In the genomic region with DNA sequence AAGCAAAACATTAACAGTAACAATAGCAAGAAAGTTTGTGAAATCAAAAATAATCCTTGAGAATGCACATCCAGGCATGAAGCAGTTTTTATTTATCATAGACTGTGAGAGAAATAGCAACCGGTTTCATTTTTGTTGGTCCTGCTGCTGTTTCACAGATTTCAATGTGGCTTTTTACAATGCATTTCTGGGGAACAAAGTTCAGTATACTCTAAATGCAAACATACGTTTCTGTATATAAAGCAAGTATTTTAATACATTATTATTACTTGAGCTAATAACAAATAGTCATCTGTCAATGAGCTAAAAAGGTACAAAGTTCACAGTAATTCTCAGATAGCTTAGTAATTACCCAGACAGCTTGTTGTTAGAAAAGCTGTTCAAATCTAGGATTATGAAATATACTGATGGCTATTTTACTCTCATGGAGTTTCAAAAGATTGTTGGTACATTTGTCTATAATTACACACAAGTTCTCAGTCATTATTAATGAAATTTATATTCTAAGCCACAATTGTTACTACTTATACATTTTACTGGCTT, we compare ENCODE assay signal across 26 cellular contexts. TPM values are rescaled to one million over a fixed set of nuclear protein-coding genes. Genes with fewer than 3 reads are reported as not detected.
A peak's percentile ranks its signal among the peaks of the same experiment; 100 is the strongest.
DNase-seq lines count a peak whose midpoint lies in the region; ATAC-seq and TF ChIP-seq lines count a peak whose summit lies in the region.
"Had no signal": no experiment of that assay in that cellular context is flagged by ENCODE, and none has a peak within 500 bp of the region (broad histone marks: within the 10 kb centered on the region; RNA-seq: fewer than 3 reads in every experiment).

No MANE protein-coding gene starts in this region.

- H3K4me3 Mint-ChIP-seq in CD8-positive, alpha-beta T cell: no peak overlapping the region
- H3K4me3 Mint-ChIP-seq: activated CD4-positive, alpha-beta memory T cell treated with anti-CD3 and anti-CD28 coated beads for 36 hours; activated naive CD4-positive, alpha-beta T cell treated with anti-CD3 and anti-CD28 coated beads, Interleukin-2, amount 10 ng/mL, durations not matched to agents 7 days and 5 days; stimulated activated naive CD8-positive, alpha-beta T cell treated with anti-CD3 and anti-CD28 coated beads, Interleukin-15, Interleukin-2, amounts not matched to agents 100 ng/mL and 50 ng/mL, for 24 hours had no signal

- no peaks in the 10 kb centered on the region for H3K9me3 Mint-ChIP-seq in CD8-positive, alpha-beta T cell
- H3K9me3 Mint-ChIP-seq: activated CD4-positive, alpha-beta memory T cell treated with anti-CD3 and anti-CD28 coated beads for 36 hours; activated naive CD4-positive, alpha-beta T cell treated with anti-CD3 and anti-CD28 coated beads, Interleukin-2, amount 10 ng/mL, durations not matched to agents 7 days and 5 days; stimulated activated naive CD8-positive, alpha-beta T cell treated with anti-CD3 and anti-CD28 coated beads, Interleukin-15, Interleukin-2, amounts not matched to agents 100 ng/mL and 50 ng/mL, for 24 hours had no signal

- H3K9me3 ChIP-seq in CD8-positive, alpha-beta T cell (ENCODE audit: low read length): no peaks in the 10 kb centered on the region
- H3K9me3 ChIP-seq in Loucy (ENCODE audit: insufficient read depth, low read depth, low read length) (no peaks in the 10 kb centered on the region), osteoblast (ENCODE audit: low read depth, low read length) (no peaks in the 10 kb centered on the region), thyroid gland (no peaks in the 10 kb centered on the region)
- H3K9me3 ChIP-seq: neutrophil, SJCRH30 had no signal

- TF ChIP-seq POLR2A in thyroid gland (IDR thresholded peaks at IDR 0.05): no peak

- intact Hi-C loops in CD8-positive, alpha-beta T cell (cut with DNase I, micrococcal nuclease): no loop called here
- intact Hi-C loops in thyroid gland (cut with DNase I): no loop called here

- H3K9me2 ChIP-seq in Loucy (replicated peaks; ENCODE audit: low read depth, low read length): no peaks in the 10 kb centered on the region

- no peak overlapping the region for H3K4me3 ChIP-seq in CD8-positive, alpha-beta T cell (ENCODE audit: low read depth, low read length)
- H3K4me3 ChIP-seq in Loucy (ENCODE audit: low read length, poor library complexity, severe bottlenecking) (no peak overlapping the region), osteoblast (ENCODE audit: insufficient read depth, low read length) (no peak overlapping the region), thyroid gland (replicated peaks in 1 of 3) (no peak overlapping the region)
- H3K4me3 ChIP-seq: SJCRH30 had no signal

- POLR2A ChIA-PET in CD8-positive, alpha-beta T cell (lab: Charles Lee): no interaction called here

- CTCF ChIA-PET in CD8-positive, alpha-beta T cell (lab: Charles Lee): no interaction called here

- no peak overlapping the region for H3K27ac ChIP-seq in CD8-positive, alpha-beta T cell (ENCODE audit: low read depth, low read length)
- H3K27ac ChIP-seq in osteoblast (ENCODE audit: low read depth, low read length) (peak overlapping the region; percentile 54), thyroid gland (no peak overlapping the region)
- H3K27ac ChIP-seq: C4-2B, neutrophil, SJCRH30 had no signal

- H3K27me3 ChIP-seq in CD8-positive, alpha-beta T cell (ENCODE audit: insufficient read depth, low read length): no peaks in the 10 kb centered on the region
- H3K27me3 ChIP-seq in Loucy (ENCODE audit: insufficient read depth, low read length, poor library complexity, severe bottlenecking) (no peaks in the 10 kb centered on the region), osteoblast (ENCODE audit: insufficient read depth, low read length) (no peaks in the 10 kb centered on the region), thyroid gland (no peaks in the 10 kb centered on the region)
- H3K27me3 ChIP-seq: neutrophil, SJCRH30 had no signal

- no peaks in the 10 kb centered on the region for H3K27me3 Mint-ChIP-seq in CD8-positive, alpha-beta T cell (ENCODE audit: low read depth)
- H3K27me3 Mint-ChIP-seq: activated CD4-positive, alpha-beta memory T cell treated with anti-CD3 and anti-CD28 coated beads for 36 hours; activated naive CD4-positive, alpha-beta T cell treated with anti-CD3 and anti-CD28 coated beads, Interleukin-2, amount 10 ng/mL, durations not matched to agents 7 days and 5 days; progenitor cell of endocrine pancreas; stimulated activated naive CD8-positive, alpha-beta T cell treated with anti-CD3 and anti-CD28 coated beads, Interleukin-15, Interleukin-2, amounts not matched to agents 100 ng/mL and 50 ng/mL, for 24 hours had no signal

- H3K9ac ChIP-seq in Loucy (ENCODE audit: low read depth, low read length, poor library complexity, severe bottlenecking): no peak overlapping the region

- 72 to 75% methylated on average over 2 of the region's 2 CpGs for WGBS in thyroid gland, 2 donors

- no peak overlapping the region for H2AFZ ChIP-seq in Loucy (ENCODE audit: low read length)
- H2AFZ ChIP-seq in osteoblast (ENCODE audit: low read length): no peak overlapping the region

- peak overlapping the region; percentile 40 for H3K4me2 ChIP-seq in Loucy (ENCODE audit: low read depth, low read length, poor library complexity, severe bottlenecking)
- peak overlapping the region; percentile 70 for H3K4me2 ChIP-seq in osteoblast (ENCODE audit: insufficient read depth, low read length)

- TF ChIP-seq CTCF in CD8-positive, alpha-beta T cell (IDR thresholded peaks at IDR 0.05): no peak
- no peak for TF ChIP-seq CTCF in Loucy (conservative IDR thresholded peaks at IDR 0.05; ENCODE audit: low read length)
- no peak for TF ChIP-seq CTCF in osteoblast (IDR thresholded peaks at IDR 0.05; ENCODE audit: extremely low read depth, low read depth, low read length)
- TF ChIP-seq CTCF in thyroid gland (IDR thresholded peaks at IDR 0.05): no peak

- peaks cover 2% of the 10 kb centered on the region for H3K4me1 Mint-ChIP-seq in CD8-positive, alpha-beta T cell (ENCODE audit: low read depth)
- H3K4me1 Mint-ChIP-seq: activated naive CD4-positive, alpha-beta T cell treated with anti-CD3 and anti-CD28 coated beads, Interleukin-2, amount 10 ng/mL, durations not matched to agents 7 days and 5 days had no signal

- H4K20me1 ChIP-seq in Loucy (ENCODE audit: insufficient read depth, low read length, poor library complexity, severe bottlenecking) (no peaks in the 10 kb centered on the region), osteoblast (ENCODE audit: insufficient read depth, low read length) (no peaks in the 10 kb centered on the region)

- no peaks in the 10 kb centered on the region for H3K4me1 ChIP-seq in CD8-positive, alpha-beta T cell (ENCODE audit: insufficient read depth, low read length)
- H3K4me1 ChIP-seq in Loucy (ENCODE audit: insufficient read depth, low read length, poor library complexity, severe bottlenecking) (peaks cover 12% of the 10 kb centered on the region), osteoblast (ENCODE audit: insufficient read depth, low read length) (peaks cover 6% of the 10 kb centered on the region), thyroid gland (peaks cover 0 to 19% of the 10 kb centered on the region in 2 donors)
- H3K4me1 ChIP-seq: SJCRH30 had no signal

- ATAC-seq in CD8-positive, alpha-beta T cell: no peak
- ATAC-seq: sciatic nerve had no signal

- H3K79me2 ChIP-seq in Loucy (ENCODE audit: insufficient read depth, low read length) (peaks cover 43% of the 10 kb centered on the region), osteoblast (ENCODE audit: insufficient read depth, low read length) (peaks cover 61% of the 10 kb centered on the region)

- no peaks in the 10 kb centered on the region for H3K36me3 Mint-ChIP-seq in CD8-positive, alpha-beta T cell
- H3K36me3 Mint-ChIP-seq: activated CD4-positive, alpha-beta memory T cell treated with anti-CD3 and anti-CD28 coated beads for 36 hours had no signal

- H3K27ac Mint-ChIP-seq in CD8-positive, alpha-beta T cell: peak overlapping the region; percentile 33
- H3K27ac Mint-ChIP-seq: activated CD4-positive, alpha-beta memory T cell treated with anti-CD3 and anti-CD28 coated beads for 36 hours; activated naive CD4-positive, alpha-beta T cell treated with anti-CD3 and anti-CD28 coated beads, Interleukin-2, amount 10 ng/mL, durations not matched to agents 7 days and 5 days; progenitor cell of endocrine pancreas; stimulated activated naive CD8-positive, alpha-beta T cell treated with anti-CD3 and anti-CD28 coated beads, Interleukin-15, Interleukin-2, amounts not matched to agents 100 ng/mL and 50 ng/mL, for 24 hours had no signal

- H3K36me3 ChIP-seq in CD8-positive, alpha-beta T cell (ENCODE audit: insufficient read depth, low read length): no peaks in the 10 kb centered on the region
- peaks cover 32% of the 10 kb centered on the region for H3K36me3 ChIP-seq in Loucy (ENCODE audit: insufficient read depth, low read length)
- no peaks in the 10 kb centered on the region for H3K36me3 ChIP-seq in osteoblast (ENCODE audit: insufficient read depth, low read length)
- no peaks in the 10 kb centered on the region for H3K36me3 ChIP-seq in thyroid gland
- H3K36me3 ChIP-seq: neutrophil had no signal

- DNase-seq in CD8-positive, alpha-beta T cell: no peak
- DNase-seq in fibroblast of peridontal ligament (ENCODE audit: extremely low read depth): peak; percentile 46
- no peak for DNase-seq in osteoblast (ENCODE audit: insufficient read length, low spot score, missing footprints)
- no peak for DNase-seq in NCI-H146 treated with DMSO at 0.1 percent for 48 hours (lab: John Stamatoyannopoulos, UW; ENCODE audit: unreplicated experiment)
- no peak for DNase-seq in LoVo (ENCODE audit: low spot score)
- no peak for DNase-seq in thyroid gland
- DNase-seq: activated CD4-positive, alpha-beta memory T cell treated with anti-CD3 and anti-CD28 coated beads for 36 hours; activated CD8-positive, alpha-beta memory T cell treated with anti-CD3 and anti-CD28 coated beads, Interleukin-2, amount 50 U/mL, for 48 hours; activated naive CD4-positive, alpha-beta T cell treated with anti-CD3 and anti-CD28 coated beads, Interleukin-2, amount 10 ng/mL, durations not matched to agents 7 days and 5 days; amniotic stem cell; Calu3; foreskin melanocyte; Kasumi-1; mesendoderm; NCI-H1092 treated with DMSO at 0.1 percent for 48 hours; NCI-H1930; NCI-H345; NCI-H774; SJCRH30; T-helper 1 cell had no signal

- no peaks in the 10 kb centered on the region for H3F3A ChIP-seq in Loucy (ENCODE audit: low read depth)

RNA-seq across cellular contexts. Expression of a gene that starts 50.8 kb away (rescaled TPM):
- total RNA-seq in CD8-positive, alpha-beta T cell: 10 to 100 TPM; 16.2 to 19.9 TPM
- total RNA-seq in osteoblast: 34.7 and 38.0 TPM in 2 replicates
- 100 to 1,000 TPM in 1 of 4 donors, 10 to 100 TPM in 3; 68.5 to 108 (median 71.3) TPM for total RNA-seq in thyroid gland
